In genomic region chr14:22180045-22180444, GRCh38 we compare ENCODE assay signal across 27 cellular contexts.
"Had no signal": no experiment of that assay in that cellular context is flagged by ENCODE, and none has a peak within 500 bp of the region (broad histone marks: within the 10 kb centered on the region; RNA-seq: fewer than 3 reads in every experiment).

No MANE protein-coding gene starts in this region.

- H3K9me3 Mint-ChIP-seq: activated B cell treated with CpG ODN at 0.5 μM for 24 hours; activated naive CD8-positive, alpha-beta T cell treated with anti-CD3 and anti-CD28 coated beads for 36 hours; activated T-cell treated with anti-CD3 and anti-CD28 coated beads, Interleukin-2, amount 50 U/mL, for 72 hours; brain; effector memory CD8-positive, alpha-beta T cell; nephron had no signal

- H3K4me3 ChIP-seq: adrenal gland, coronary artery, dorsolateral prefrontal cortex, left ventricle myocardium inferior, lung, right lobe of liver, testis had no signal

- FAIRE-seq: endothelial cell of umbilical vein, urothelium cell line had no signal

- H3K27ac ChIP-seq: adrenal gland, coronary artery, dorsolateral prefrontal cortex, left ventricle myocardium inferior, neutrophil, right lobe of liver, testis had no signal

- H3K27ac Mint-ChIP-seq: activated B cell treated with CpG ODN at 0.5 μM for 24 hours; activated naive CD8-positive, alpha-beta T cell treated with anti-CD3 and anti-CD28 coated beads for 36 hours; activated T-cell treated with anti-CD3 and anti-CD28 coated beads, Interleukin-2, amount 50 U/mL, for 72 hours; brain; effector memory CD8-positive, alpha-beta T cell; nephron had no signal

- H3K4me1 Mint-ChIP-seq: activated naive CD8-positive, alpha-beta T cell treated with anti-CD3 and anti-CD28 coated beads for 36 hours; brain; nephron had no signal

- H3K27me3 Mint-ChIP-seq: activated naive CD8-positive, alpha-beta T cell treated with anti-CD3 and anti-CD28 coated beads for 36 hours; effector memory CD8-positive, alpha-beta T cell had no signal

- ATAC-seq: activated T-cell treated with anti-CD3 and anti-CD28 coated beads, Interleukin-2, amount 50 U/mL, for 72 hours; effector memory CD8-positive, alpha-beta T cell; esophagus mucosa; right lobe of liver; stimulated activated naive CD8-positive, alpha-beta T cell treated with anti-CD3 and anti-CD28 coated beads, Interleukin-15, Interleukin-2, amounts not matched to agents 100 U/mL and 50 U/mL, for 24 hours had no signal

- H3K27me3 ChIP-seq: adrenal gland, right lobe of liver, testis had no signal

- H3K36me3 ChIP-seq: adrenal gland, left ventricle myocardium inferior, neutrophil, right lobe of liver had no signal

- H3K36me3 Mint-ChIP-seq: activated naive CD8-positive, alpha-beta T cell treated with anti-CD3 and anti-CD28 coated beads for 36 hours; brain had no signal

- H3K4me3 Mint-ChIP-seq: activated B cell treated with CpG ODN at 0.5 μM for 24 hours; activated naive CD8-positive, alpha-beta T cell treated with anti-CD3 and anti-CD28 coated beads for 36 hours; activated T-cell treated with anti-CD3 and anti-CD28 coated beads, Interleukin-2, amount 50 U/mL, for 72 hours; brain; effector memory CD8-positive, alpha-beta T cell; nephron had no signal

- H3K9me3 ChIP-seq: adrenal gland, left ventricle myocardium inferior, neutrophil, right lobe of liver, testis had no signal

- DNase-seq: activated B cell treated with CpG ODN at 0.5 μM for 24 hours; activated naive CD4-positive, alpha-beta T cell; activated naive CD8-positive, alpha-beta T cell treated with anti-CD3 and anti-CD28 coated beads for 36 hours; activated T-cell treated with anti-CD3 and anti-CD28 coated beads for 4 hours; activated T-cell treated with anti-CD3 and anti-CD28 coated beads, Interleukin-2, amount 50 U/mL, for 72 hours; adrenal gland; aorta; dorsolateral prefrontal cortex; effector memory CD8-positive, alpha-beta T cell; foreskin fibroblast; head of caudate nucleus; hippocampal formation; left ventricle myocardium inferior; right lobe of liver; stimulated activated CD4-positive, alpha-beta T cell treated with anti-CD3 and anti-CD28 coated beads, Interleukin-2, amount 100 ng/mL, for 48 hours; stimulated activated naive CD8-positive, alpha-beta T cell treated with anti-CD3 and anti-CD28 coated beads, Interleukin-15, Interleukin-2, amounts not matched to agents 100 U/mL and 50 U/mL, for 24 hours; T-helper 2 cell; testis; trophoblast cell had no signal

- H3K4me1 ChIP-seq: adrenal gland, right lobe of liver, testis had no signal
